ENCODE assay signal across 17 cellular contexts in the genomic region with DNA sequence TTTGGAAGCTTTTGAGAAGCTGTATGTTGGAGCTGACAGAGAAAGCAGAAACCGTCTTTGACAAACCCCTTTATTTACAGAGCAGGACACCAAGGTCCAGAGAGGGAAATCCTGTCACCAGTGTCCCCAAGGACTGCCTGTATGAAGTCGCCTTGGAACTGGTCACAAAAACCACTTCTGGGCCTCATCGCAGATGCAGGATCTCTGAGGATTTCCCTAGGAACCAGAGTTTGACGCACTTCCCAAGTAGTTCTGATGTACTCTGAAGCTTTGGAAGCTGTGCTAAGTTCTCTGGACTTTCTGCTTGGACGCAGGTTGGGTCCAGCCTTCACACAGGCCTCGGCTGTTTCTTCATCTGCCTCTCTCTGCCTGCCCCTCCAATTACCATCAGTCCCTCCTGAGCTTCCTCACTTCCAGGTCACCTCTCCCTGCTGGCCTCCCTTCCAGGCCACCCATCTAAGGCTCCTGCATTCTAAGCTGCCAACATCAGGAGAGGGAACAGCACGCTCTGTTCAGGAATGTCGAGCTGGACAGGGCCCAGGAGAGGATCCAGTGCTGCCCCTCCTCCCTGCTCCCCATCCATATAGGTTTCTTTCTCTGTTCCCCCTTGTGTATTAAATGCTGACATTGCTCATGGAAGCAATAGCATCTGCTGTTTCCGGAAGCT.
DNase-seq lines count a peak whose midpoint lies in the region; ATAC-seq and TF ChIP-seq lines count a peak whose summit lies in the region.
"Had no signal": no experiment of that assay in that cellular context is flagged by ENCODE, and none has a peak within 500 bp of the region (broad histone marks: within the 10 kb centered on the region; RNA-seq: fewer than 3 reads in every experiment).

No MANE protein-coding gene starts in this region.

- no peak overlapping the region for H3K4me2 ChIP-seq in smooth muscle cell

- no peaks in the 10 kb centered on the region for H4K20me1 ChIP-seq in smooth muscle cell (ENCODE audit: low read depth)

- TF ChIP-seq CTCF in left ventricle myocardium inferior (IDR thresholded peaks at IDR 0.05; ENCODE audit: borderline replicate concordance), result no peak
- TF ChIP-seq CTCF in smooth muscle cell (IDR thresholded peaks at IDR 0.05; ENCODE audit: borderline replicate concordance, insufficient read depth, poor library complexity, severe bottlenecking), result no peak

- H3K9me3 ChIP-seq in left ventricle myocardium inferior (replicated peaks) (no peaks in the 10 kb centered on the region), smooth muscle cell (replicated peaks; ENCODE audit: low read depth) (no peaks in the 10 kb centered on the region)
- H3K9me3 ChIP-seq: vagina had no signal

- H3K9ac ChIP-seq in smooth muscle cell (ENCODE audit: low read depth), result no peak overlapping the region

- H3F3A ChIP-seq in smooth muscle cell (ENCODE audit: low read depth), result no peaks in the 10 kb centered on the region

- H3K4me3 ChIP-seq in left ventricle myocardium inferior (no peak overlapping the region), smooth muscle cell (no peak overlapping the region)
- H3K4me3 ChIP-seq: vagina had no signal

- H3K36me3 ChIP-seq in left ventricle myocardium inferior, result no peaks in the 10 kb centered on the region
- no peaks in the 10 kb centered on the region for H3K36me3 ChIP-seq in smooth muscle cell (ENCODE audit: low read depth)
- H3K36me3 ChIP-seq: vagina had no signal

- H3K27ac ChIP-seq in left ventricle myocardium inferior (replicated peaks), result peak overlapping the region; percentile 79
- peak overlapping the region; percentile 38 for H3K27ac ChIP-seq in smooth muscle cell (ENCODE audit: low read depth)
- H3K27ac ChIP-seq: vagina had no signal

- ATAC-seq in SK-N-SH treated with all-trans-retinoic acid at 6 μM for 48 hours, result peak; percentile 40; the same call in 2 of the 3 replicates
- no peak for ATAC-seq in GM19328 (IDR thresholded peaks at IDR 0.05; ENCODE audit: unreplicated experiment)
- ATAC-seq: activated CD8-positive, alpha-beta memory T cell treated with anti-CD3 and anti-CD28 coated beads, Interleukin-2, amount 10 ng/mL, durations not matched to agents 7 days and 5 days; left lobe of liver had no signal

- no peak overlapping the region for H2AFZ ChIP-seq in smooth muscle cell (ENCODE audit: low read depth)

- no peaks in the 10 kb centered on the region for H3K79me2 ChIP-seq in smooth muscle cell (ENCODE audit: low read depth)

- peak; percentile 27 for DNase-seq in AG20443 (ENCODE audit: low spot score)
- DNase-seq in left ventricle myocardium inferior, result peak; percentile 61
- no peak for DNase-seq in smooth muscle cell (lab: John Stamatoyannopoulos, UW; ENCODE audit: unreplicated experiment)
- no peak for DNase-seq in NK-92 (lab: John Stamatoyannopoulos, UW; ENCODE audit: unreplicated experiment)
- no peak for DNase-seq in NCI-H748 (lab: John Stamatoyannopoulos, UW; ENCODE audit: unreplicated experiment)
- DNase-seq in Ammon's horn (ENCODE audit: low spot score), result no peak
- DNase-seq: activated CD4-positive, alpha-beta T cell treated with anti-CD3 and anti-CD28 coated beads for 48 hours; activated CD8-positive, alpha-beta memory T cell treated with anti-CD3 and anti-CD28 coated beads, Interleukin-2, amount 10 ng/mL, durations not matched to agents 7 days and 5 days; CD8-positive, alpha-beta memory T cell; DND-41; glutamatergic neuron; NCI-H510A treated with DMSO at 0.1 percent for 48 hours; stimulated activated CD4-positive, alpha-beta T cell treated with anti-CD3 and anti-CD28 coated beads, Interleukin-4, amount 100 ng/mL, for 4 hours had no signal

- 85% methylated on average over 9 of the region's 9 CpGs for WGBS in smooth muscle cell (ENCODE audit: low lambda C conversion rate)

- intact Hi-C loops in left ventricle myocardium inferior (cut with micrococcal nuclease), result no loop called here

- peaks cover 5% of the 10 kb centered on the region for H3K27me3 ChIP-seq in left ventricle myocardium inferior (ENCODE audit: low read depth)
- no peaks in the 10 kb centered on the region for H3K27me3 ChIP-seq in smooth muscle cell (ENCODE audit: low read depth)
- H3K27me3 ChIP-seq: vagina had no signal

- H3K4me1 ChIP-seq in left ventricle myocardium inferior, result peaks cover 49% of the 10 kb centered on the region
- H3K4me1 ChIP-seq in smooth muscle cell (ENCODE audit: low read depth), result peaks cover 5% of the 10 kb centered on the region
- H3K4me1 ChIP-seq: vagina had no signal

TF ChIP-seq in SK-N-SH treated with all-trans-retinoic acid at 6 μM for 48 hours, 23 proteins besides CTCF, POLR2A, EP300 and RAD21:
- TF ChIP-seq ZC3H10 (CRISPR knock-in tag; IDR thresholded peaks at IDR 0.05) (no peak), ZNF8 (CRISPR knock-in tag; IDR thresholded peaks at IDR 0.05) (no peak), CSDC2 (CRISPR knock-in tag; IDR thresholded peaks at IDR 0.05) (no peak), BACH2 (CRISPR knock-in tag; IDR thresholded peaks at IDR 0.05; ENCODE audit: borderline replicate concordance) (no peak)

Comparison
In these comparisons a context has a peak if more than half of its experiments do, and no peak if none do; other contexts are left out.
1. DNase-seq: peak in AG20443 (single experiment) and left ventricle myocardium inferior (single experiment); none in smooth muscle cell (single experiment), NK-92 (single experiment), NCI-H748 (single experiment) and Ammon's horn (single experiment).